ENCODE assay signal across 8 cellular contexts in genomic region chr5:87020099-87020934, GRCh38.
DNase-seq lines count a peak whose midpoint lies in the region; ATAC-seq, FAIRE-seq and TF ChIP-seq lines count a peak whose summit lies in the region.

No MANE protein-coding gene starts in this region.

- H3K4me1 ChIP-seq in right atrium auricular region (peaks cover 0 to 12% of the 10 kb centered on the region in 2 donors), K562 (replicated peaks in 1 of 2; ENCODE audit: control insufficient read depth in 2 of 2, insufficient read depth in 2 of 2, low read length in 2 of 2) (no peaks in the 10 kb centered on the region)

- in situ Hi-C loops in K562 (cut with MboI) (no loop called here), brain microvascular endothelial cell (cut with HindIII; ENCODE audit: low pct_ligation_motif_present, low sequenced_read_pairs) (no loop called here)

- ATAC-seq in Right ventricle myocardium superior (ENCODE audit: poor library complexity) (peak; percentile 94), HG02852 (IDR thresholded peaks at IDR 0.05; ENCODE audit: unreplicated experiment) (peak; percentile 87), K562 (peak; percentile 63)

- no peaks in the 10 kb centered on the region for H3K9me1 ChIP-seq in K562 (ENCODE audit: control insufficient read depth, insufficient read depth, low read length)

- TF ChIP-seq CTCF in right atrium auricular region (IDR thresholded peaks at IDR 0.05) (no peak), K562 (IDR thresholded peaks at IDR 0.05 in 2 of 3, conservative IDR thresholded peaks at IDR 0.05 in 1 of 3; ENCODE audit: insufficient read depth in 2 of 3, low read depth in 1 of 3, low read length in 3 of 3) (no peak), brain microvascular endothelial cell (IDR thresholded peaks at IDR 0.05; ENCODE audit: low read depth, low read length, missing control alignments) (no peak)

- H2AFZ ChIP-seq in K562 (ENCODE audit: low read depth, low read length) = no peak overlapping the region

- no peak for FAIRE-seq in K562 (lab: Jason Lieb, UNC)

- TF ChIP-seq POLR2A in K562 (conservative IDR thresholded peaks at IDR 0.05) = no peak

- no peak for TF ChIP-seq EP300 in K562 (IDR thresholded peaks at IDR 0.05; ENCODE audit: low read length)

- no peaks in the 10 kb centered on the region for H3K79me2 ChIP-seq in K562 (ENCODE audit: control insufficient read depth, insufficient read depth, low read length)

- CTCF ChIA-PET in K562 (lab: Yijun Ruan, JAX; ENCODE audit: low intra/inter-chr PET ratio) = no interaction called here

- DNase-seq in Right ventricle myocardium superior = no peak
- DNase-seq in right atrium auricular region (ENCODE audit: low spot score) = no peak
- DNase-seq in NOMO-1 treated with DMSO at 0.1 percent for 48 hours (lab: John Stamatoyannopoulos, UW; ENCODE audit: unreplicated experiment) = peak; percentile 38
- peak in 1 of 4 experiments; percentile 6 for DNase-seq in K562 (ENCODE audit: extremely low read depth in 1 of 4, low spot score in 3 of 4)
- peak; percentile 17 to 25 for DNase-seq in lung microvascular endothelial cell (ENCODE audit: low read depth in 2 of 2)
- no peak for DNase-seq in brain microvascular endothelial cell
- no peak for DNase-seq in SHP77 treated with DMSO at 0.1 percent for 48 hours (lab: John Stamatoyannopoulos, UW)

- BruUV-seq in K562 (replicated peaks; lab: Mats Ljungman, UMichigan) = no TSS peak

- intact Hi-C loops in Right ventricle myocardium superior (cut with DNase I) (no loop called here), K562 (cut with micrococcal nuclease) (no loop called here)

- no peak overlapping the region for H3K27ac ChIP-seq in right atrium auricular region
- H3K27ac ChIP-seq in K562 (ENCODE audit: extremely low read depth, low read depth, low read length) = no peak overlapping the region
- no peak overlapping the region for H3K27ac ChIP-seq in brain microvascular endothelial cell

- WGBS in K562 (ENCODE audit: insufficient coverage, low coverage, missing lambda C conversion rate) = 0% methylated on average over 4 of the region's 4 CpGs

- TF ChIP-seq RAD21 in K562 (CRISPR knock-in tag; conservative IDR thresholded peaks at IDR 0.05 in 1 of 2, IDR thresholded peaks at IDR 0.05 in 1 of 2) = no peak

- no peaks in the 10 kb centered on the region for H4K20me1 ChIP-seq in K562 (replicated peaks; ENCODE audit: control insufficient read depth, insufficient read depth, low read length)

- H3K27me3 ChIP-seq in right atrium auricular region (no peaks in the 10 kb centered on the region), K562 (ENCODE audit: control insufficient read depth in 2 of 2, insufficient read depth in 2 of 2, low read length in 2 of 2) (peaks cover 0 to 15% of the 10 kb centered on the region in 2 experiments; a peak in 2 of 5 replicates), brain microvascular endothelial cell (replicated peaks) (no peaks in the 10 kb centered on the region)

- H3K36me3 ChIP-seq in right atrium auricular region = no peaks in the 10 kb centered on the region
- no peaks in the 10 kb centered on the region for H3K36me3 ChIP-seq in K562 (ENCODE audit: control insufficient read depth, insufficient read depth, low read length)
- H3K36me3 ChIP-seq in brain microvascular endothelial cell (replicated peaks) = no peaks in the 10 kb centered on the region

- H3K4me2 ChIP-seq in K562 (ENCODE audit: insufficient read depth, low read length) = no peak overlapping the region

- H3K4me3 ChIP-seq in right atrium auricular region = no peak overlapping the region
- H3K4me3 ChIP-seq in K562 = no peak overlapping the region
- H3K4me3 ChIP-seq in brain microvascular endothelial cell (ENCODE audit: low read depth, low read length) = no peak overlapping the region

- no peaks in the 10 kb centered on the region for H3K9me3 ChIP-seq in right atrium auricular region
- no peaks in the 10 kb centered on the region for H3K9me3 ChIP-seq in K562 (replicated peaks; ENCODE audit: control insufficient read depth, insufficient read depth, low read depth, low read length)

- H3K9ac ChIP-seq in K562 (ENCODE audit: insufficient read depth in 1 of 2, low read depth in 2 of 2, low read length in 2 of 2) = no peak overlapping the region

- POLR2A ChIA-PET in K562 (lab: Yijun Ruan, JAX) = no interaction called here

TF ChIP-seq in K562, 482 proteins besides CTCF, POLR2A, EP300 and RAD21:
- no peak for TF ChIP-seq BDP1 (IDR thresholded peaks at IDR 0.05; ENCODE audit: insufficient read depth, insufficient read length)
- peak; percentile 67 for TF ChIP-seq C11orf30 (IDR thresholded peaks at IDR 0.05; ENCODE audit: low read depth)
- TF ChIP-seq ZNF253 (CRISPR knock-in tag; conservative IDR thresholded peaks at IDR 0.05) = no peak
- TF ChIP-seq HCFC1 (IDR thresholded peaks at IDR 0.05; ENCODE audit: low read depth, low read length) = no peak
- peak; percentile 62 for TF ChIP-seq ZNF316 (IDR thresholded peaks at IDR 0.05)

Comparison
In these comparisons a context has a peak if more than half of its experiments do, and no peak if none do; other contexts are left out.
1. DNase-seq: peak in NOMO-1 treated with DMSO at 0.1 percent for 48 hours (single experiment) and lung microvascular endothelial cell (2 of 2); none in Right ventricle myocardium superior (single experiment), right atrium auricular region (single experiment), brain microvascular endothelial cell (single experiment) and SHP77 treated with DMSO at 0.1 percent for 48 hours (single experiment).
2. Peak in every context shown above with its lines, with median percentiles within 50 percentile points of each other: ATAC-seq.